10 cellular contexts compared by ENCODE assay signal in the genomic region with DNA sequence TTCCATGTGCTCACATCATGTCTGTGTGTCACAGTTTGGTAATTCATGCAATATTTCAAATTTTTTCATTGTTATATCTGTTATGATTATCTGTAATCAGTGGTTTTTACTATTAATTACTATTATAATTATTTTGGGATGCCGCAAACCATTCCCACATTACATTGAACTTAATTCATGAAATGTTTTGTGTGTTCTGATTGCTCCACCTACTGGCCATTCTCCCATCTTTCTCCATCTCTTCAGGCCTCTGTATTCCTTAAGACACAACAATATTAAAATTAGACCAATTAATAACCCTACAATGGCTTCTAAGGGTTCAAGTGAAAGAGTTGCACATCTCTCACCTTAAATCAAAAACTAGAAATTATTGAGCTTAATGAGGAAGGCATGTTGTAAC.
A peak's percentile ranks its signal among the peaks of the same experiment; 100 is the strongest.
DNase-seq lines count a peak whose midpoint lies in the region; ATAC-seq, FAIRE-seq and TF ChIP-seq lines count a peak whose summit lies in the region.
"Had no signal": no experiment of that assay in that cellular context is flagged by ENCODE, and none has a peak within 500 bp of the region (broad histone marks: within the 10 kb centered on the region; RNA-seq: fewer than 3 reads in every experiment).

No MANE protein-coding gene starts in this region.

- H3K4me3 Mint-ChIP-seq in naive thymus-derived CD8-positive, alpha-beta T cell, result no peak overlapping the region
- no peak overlapping the region for H3K4me3 Mint-ChIP-seq in CD4-positive, alpha-beta T cell

- H3K36me3 ChIP-seq in small intestine (ENCODE audit: control insufficient read depth in 2 of 2, insufficient read depth in 2 of 2, low read length in 2 of 2), result no peaks in the 10 kb centered on the region

- H3K36me3 Mint-ChIP-seq in naive thymus-derived CD8-positive, alpha-beta T cell, result no peaks in the 10 kb centered on the region
- no peaks in the 10 kb centered on the region for H3K36me3 Mint-ChIP-seq in CD4-positive, alpha-beta T cell (ENCODE audit: low read depth)

- H3K27ac ChIP-seq in foreskin keratinocyte (no peak overlapping the region), small intestine (ENCODE audit: low read depth in 1 of 2, low read length in 1 of 2) (no peak overlapping the region)
- no peak overlapping the region for H3K27ac ChIP-seq in CD4-positive, alpha-beta T cell (ENCODE audit: low read depth, low read length)

- FAIRE-seq in RCC 7860 (lab: Jason Lieb, UNC) (peak; percentile 59), small intestine (lab: Jason Lieb, UNC) (no peak)

- no peaks in the 10 kb centered on the region for H3K27me3 ChIP-seq in foreskin keratinocyte
- H3K27me3 ChIP-seq in small intestine (ENCODE audit: control insufficient read depth in 2 of 2, insufficient read depth in 2 of 2, low read length in 2 of 2), result no peaks in the 10 kb centered on the region
- H3K27me3 ChIP-seq in CD4-positive, alpha-beta T cell (ENCODE audit: control insufficient read depth, insufficient read depth, low read length), result no peaks in the 10 kb centered on the region

- peaks cover 0 to 19% (median 7%) of the 10 kb centered on the region in 9 donors for H3K9me3 Mint-ChIP-seq in naive thymus-derived CD8-positive, alpha-beta T cell
- peaks cover 9% of the 10 kb centered on the region for H3K9me3 Mint-ChIP-seq in CD4-positive, alpha-beta T cell

- no peak for ATAC-seq in foreskin keratinocyte
- no peak for ATAC-seq in GM18867 (IDR thresholded peaks at IDR 0.05; ENCODE audit: unreplicated experiment)
- ATAC-seq in naive thymus-derived CD8-positive, alpha-beta T cell, result no peak
- ATAC-seq in CD4-positive, alpha-beta T cell (ENCODE audit: poor library complexity), result no peak
- ATAC-seq: HCT116 had no signal

- TF ChIP-seq CTCF in foreskin keratinocyte (conservative IDR thresholded peaks at IDR 0.05), result peak; percentile 67
- no peak for TF ChIP-seq CTCF in CD4-positive, alpha-beta T cell (IDR thresholded peaks at IDR 0.05)

- no peak overlapping the region for H3K4me3 ChIP-seq in small intestine (ENCODE audit: low read depth in 1 of 2, low read length in 2 of 2)

- no peaks in the 10 kb centered on the region for H3K4me1 Mint-ChIP-seq in naive thymus-derived CD8-positive, alpha-beta T cell
- H3K4me1 Mint-ChIP-seq in CD4-positive, alpha-beta T cell (ENCODE audit: low read depth), result no peaks in the 10 kb centered on the region

- H3K27ac Mint-ChIP-seq in naive thymus-derived CD8-positive, alpha-beta T cell, result no peak overlapping the region
- no peak overlapping the region for H3K27ac Mint-ChIP-seq in CD4-positive, alpha-beta T cell
- H3K27ac Mint-ChIP-seq: activated T-helper 2 cell treated with anti-CD3 and anti-CD28 coated beads, Interferon-gamma antibody, Interleukin-2, Interleukin-4, amounts not matched to agents 10 μg/mL and 5 μg/mL and 100 μg/mL, durations not matched to agents 14 hours and 24 hours and 36 hours had no signal

- no peaks in the 10 kb centered on the region for H3K9me3 ChIP-seq in small intestine (ENCODE audit: control insufficient read depth, low read depth)
- H3K9me3 ChIP-seq in CD4-positive, alpha-beta T cell (ENCODE audit: control insufficient read depth, low read length), result no peaks in the 10 kb centered on the region

- H3K4me1 ChIP-seq in foreskin keratinocyte, result no peaks in the 10 kb centered on the region
- no peaks in the 10 kb centered on the region for H3K4me1 ChIP-seq in small intestine (ENCODE audit: control insufficient read depth in 2 of 2, insufficient read depth in 1 of 2, low read depth in 1 of 2, low read length in 1 of 2)

- intact Hi-C loops in CD4-positive, alpha-beta T cell (cut with DNase I, micrococcal nuclease), result no loop called here

- POLR2A ChIA-PET in naive thymus-derived CD8-positive, alpha-beta T cell (lab: Charles Lee), result no interaction called here
- POLR2A ChIA-PET in CD4-positive, alpha-beta T cell (lab: Charles Lee), result no interaction called here

- CTCF ChIA-PET in CD4-positive, alpha-beta T cell (lab: Charles Lee), result no interaction called here

- WGBS in small intestine, 3 donors, result 29 to 67% (median 34%) methylated on average over 1 of the region's 1 CpG

- no peaks in the 10 kb centered on the region for H3K27me3 Mint-ChIP-seq in naive thymus-derived CD8-positive, alpha-beta T cell
- no peaks in the 10 kb centered on the region for H3K27me3 Mint-ChIP-seq in CD4-positive, alpha-beta T cell

- peak; percentile 2 for DNase-seq in SIG-M5 treated with dmso at 0.1 percent for 504 hours (lab: John Stamatoyannopoulos, UW; ENCODE audit: unreplicated experiment)
- no peak for DNase-seq in SIG-M5 (lab: John Stamatoyannopoulos, UW)
- DNase-seq in RCC 7860 (ENCODE audit: low spot score), result peak; percentile 22
- peak; percentile 3 to 22 for DNase-seq in foreskin keratinocyte
- DNase-seq in small intestine, result peak; percentile 32
- no peak for DNase-seq in naive thymus-derived CD8-positive, alpha-beta T cell
- DNase-seq in CD4-positive, alpha-beta T cell, result no peak

Comparison
In these comparisons a context has a peak if more than half of its experiments do, and no peak if none do; other contexts are left out.
1. DNase-seq: peak in SIG-M5 treated with dmso at 0.1 percent for 504 hours (single experiment), RCC 7860 (single experiment), foreskin keratinocyte (2 of 2) and small intestine (single experiment); none in SIG-M5 (single experiment), naive thymus-derived CD8-positive, alpha-beta T cell (0 of 10) and CD4-positive, alpha-beta T cell (0 of 10).